9 cellular contexts compared by ENCODE assay signal in genomic region chr6:125818659-125819297, GRCh38. TPM values are rescaled to one million over a fixed set of nuclear protein-coding genes. Genes with fewer than 3 reads are reported as not detected.
DNase-seq lines count a peak whose midpoint lies in the region; ATAC-seq and TF ChIP-seq lines count a peak whose summit lies in the region.
"Had no signal": no experiment of that assay in that cellular context is flagged by ENCODE, and none has a peak within 500 bp of the region (broad histone marks: within the 10 kb centered on the region; RNA-seq: fewer than 3 reads in every experiment).

No MANE protein-coding gene starts in this region.

- no peak for DNase-seq in T-helper 17 cell
- no peak for DNase-seq in left ventricle myocardium inferior
- DNase-seq in substantia nigra (lab: John Stamatoyannopoulos, UW), result no peak
- DNase-seq in testis, result no peak
- no peak for DNase-seq in left colon
- DNase-seq in NCI-H2081 treated with DMSO at 0.1 percent for 48 hours (lab: John Stamatoyannopoulos, UW), result no peak
- DNase-seq: mucosa of descending colon had no signal

- no peak for TF ChIP-seq POLR2A in testis (IDR thresholded peaks at IDR 0.05)

- H3K27ac ChIP-seq in left ventricle myocardium inferior (replicated peaks), result peak overlapping the region; percentile 73
- H3K27ac ChIP-seq in substantia nigra (ENCODE audit: low read depth, low read length, poor library complexity, severe bottlenecking), result peak overlapping the region; percentile 14
- H3K27ac ChIP-seq in testis, result peak overlapping the region in 1 of 2 donors; percentile 7

- H3K27me3 ChIP-seq in left ventricle myocardium inferior (ENCODE audit: low read depth) (no peaks in the 10 kb centered on the region), testis (no peaks in the 10 kb centered on the region)

- 45 to 60% methylated on average over 4 of the region's 4 CpGs for WGBS in testis, 2 donors

- peaks cover 9% of the 10 kb centered on the region for H3K36me3 ChIP-seq in left ventricle myocardium inferior
- no peaks in the 10 kb centered on the region for H3K36me3 ChIP-seq in testis (ENCODE audit: low read depth, missing control alignments)

- H3K4me3 Mint-ChIP-seq in T-helper 17 cell, result peak overlapping the region; percentile 9

- ATAC-seq in GM21367 (IDR thresholded peaks at IDR 0.05; ENCODE audit: unreplicated experiment) (peak; percentile 6), T-helper 17 cell (no peak), HG03521 (IDR thresholded peaks at IDR 0.05; ENCODE audit: unreplicated experiment) (no peak), left colon (no peak)
- ATAC-seq: mucosa of descending colon had no signal

- no peaks in the 10 kb centered on the region for H3K27me3 Mint-ChIP-seq in T-helper 17 cell

- intact Hi-C loops in left ventricle myocardium inferior (cut with micrococcal nuclease), result no loop called here
- intact Hi-C loops in testis (cut with DNase I; ENCODE audit: low total_unique reads), result no loop called here
- intact Hi-C loops in left colon (cut with DNase I, micrococcal nuclease), result no loop called here

- H3K9me3 ChIP-seq in T-helper 17 cell (ENCODE audit: control insufficient read depth, low read length, poor library complexity, severe bottlenecking) (no peaks in the 10 kb centered on the region), left ventricle myocardium inferior (replicated peaks) (no peaks in the 10 kb centered on the region), testis (no peaks in the 10 kb centered on the region)
- H3K9me3 ChIP-seq: mucosa of descending colon had no signal

- peak overlapping the region; percentile 96 for H3K27ac Mint-ChIP-seq in T-helper 17 cell

- peak overlapping the region; percentile 28 for H3K4me3 ChIP-seq in left ventricle myocardium inferior
- H3K4me3 ChIP-seq in testis, result no peak overlapping the region
- H3K4me3 ChIP-seq: mucosa of descending colon had no signal

- H3K36me3 Mint-ChIP-seq in T-helper 17 cell (ENCODE audit: low read depth), result peaks cover 10% of the 10 kb centered on the region

- peaks cover 49% of the 10 kb centered on the region for H3K4me1 Mint-ChIP-seq in T-helper 17 cell

- peaks cover 87% of the 10 kb centered on the region for H3K4me1 ChIP-seq in left ventricle myocardium inferior
- peaks cover 36% of the 10 kb centered on the region for H3K4me1 ChIP-seq in testis

- no peak for TF ChIP-seq CTCF in left ventricle myocardium inferior (IDR thresholded peaks at IDR 0.05; ENCODE audit: borderline replicate concordance)
- TF ChIP-seq CTCF in testis (IDR thresholded peaks at IDR 0.05), result no peak

RNA-seq across cellular contexts. Expression of gene NCOA7, which starts 28.0 kb away (rescaled TPM):
- total RNA-seq in T-helper 17 cell, result 10 to 100 TPM; 49.5 to 62.4 TPM
- 10.3 TPM for total RNA-seq in left ventricle myocardium inferior
- total RNA-seq in testis, result 10 to 100 TPM; 18.9 to 26.7 TPM
- polyA plus RNA-seq in testis (ENCODE audit: insufficient read depth, low read depth, low replicate concordance), result 7.5 TPM
- total RNA-seq in left colon, result 10 to 100 TPM; 25.6 to 39.2 TPM
